Comparison of ENCODE assay signal across 10 cellular contexts in the genomic region with DNA sequence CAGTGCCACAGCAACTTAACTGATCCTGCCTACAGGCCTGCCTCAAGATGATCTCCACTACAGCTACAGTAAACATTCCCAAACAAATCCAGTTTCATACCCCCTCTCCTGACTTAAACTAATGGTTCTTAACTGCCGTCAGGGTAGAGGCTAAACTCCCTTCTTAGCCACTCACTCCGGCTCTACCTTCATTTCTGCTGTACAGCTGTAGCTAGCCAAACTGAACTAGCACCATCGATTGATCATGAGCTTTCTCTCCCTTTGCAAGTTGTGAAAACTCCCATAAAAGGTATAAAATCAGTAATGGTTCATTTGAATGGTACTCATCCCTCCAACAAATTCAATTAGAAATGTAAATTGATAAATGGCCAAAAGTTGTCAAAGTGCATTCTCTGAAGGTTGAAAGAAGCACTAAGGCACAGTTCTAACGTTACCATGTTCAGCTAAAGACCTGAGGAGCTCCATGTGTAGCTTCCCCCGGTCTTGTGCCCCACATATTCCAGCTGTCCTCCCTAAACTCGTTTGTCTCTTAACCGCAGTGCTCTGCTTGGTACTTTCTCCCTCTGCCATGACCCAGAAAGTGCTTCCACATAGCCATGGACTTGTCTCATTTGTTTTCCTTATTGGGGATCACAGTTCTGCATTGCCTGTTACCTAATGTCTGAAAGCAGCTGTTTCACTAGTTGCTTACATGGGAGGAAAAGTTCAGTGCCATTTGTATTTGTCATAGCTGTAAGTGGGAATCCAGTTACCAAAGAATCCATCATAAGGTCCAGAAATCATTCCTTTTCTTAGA. TPM values are rescaled to one million over a fixed set of nuclear protein-coding genes. Genes with fewer than 3 reads are reported as not detected.
DNase-seq lines count a peak whose midpoint lies in the region; ATAC-seq, FAIRE-seq and TF ChIP-seq lines count a peak whose summit lies in the region.
"Had no signal": no experiment of that assay in that cellular context is flagged by ENCODE, and none has a peak within 500 bp of the region (broad histone marks: within the 10 kb centered on the region; RNA-seq: fewer than 3 reads in every experiment).

No MANE protein-coding gene starts in this region.

- peak; percentile 2; the same call in 1 of the 3 replicates for ATAC-seq in SK-N-SH treated with all-trans-retinoic acid at 6 μM for 48 hours
- ATAC-seq in GM19023 (IDR thresholded peaks at IDR 0.05; ENCODE audit: unreplicated experiment), result no peak
- ATAC-seq: foreskin keratinocyte had no signal

- no peak overlapping the region for H3K9ac ChIP-seq in mammary epithelial cell (ENCODE audit: insufficient read depth, low read length)

- dilution Hi-C loops in mammary epithelial cell (cut with HindIII; ENCODE audit: low sequenced_read_pairs), result no loop called here

- no peak overlapping the region for H3K4me2 ChIP-seq in mammary epithelial cell (ENCODE audit: insufficient read depth, low read depth, low read length)

- 68% methylated on average over 7 of the region's 7 CpGs for WGBS in mammary epithelial cell (ENCODE audit: low coverage, missing lambda C conversion rate)

- H2AFZ ChIP-seq in mammary epithelial cell (ENCODE audit: low read depth, low read length), result no peak overlapping the region

- H3K4me1 ChIP-seq in A673 (ENCODE audit: insufficient read depth, low read length, poor library complexity, severe bottlenecking) (no peaks in the 10 kb centered on the region), mammary epithelial cell (ENCODE audit: insufficient read depth, low read length) (no peaks in the 10 kb centered on the region)
- H3K4me1 ChIP-seq: foreskin keratinocyte had no signal

- DNase-seq in A673 (ENCODE audit: low spot score) (no peak), EH (ENCODE audit: low read depth) (peak; percentile 47), fibroblast of pulmonary artery (ENCODE audit: low read depth) (peak; percentile 18), NCI-H345 treated with DMSO at 0.1 percent for 48 hours (lab: John Stamatoyannopoulos, UW; ENCODE audit: unreplicated experiment) (no peak), GM19239 (ENCODE audit: insufficient read length, low spot score) (no peak), mammary epithelial cell (no peak)
- DNase-seq: NCI-H1417 treated with DMSO at 0.1 percent for 48 hours had no signal

- no TSS peak for BruUV-seq in A673 (replicated peaks; lab: Mats Ljungman, UMichigan)
- BruUV-seq in mammary epithelial cell (replicated peaks; lab: Mats Ljungman, UMichigan), result no TSS peak

- POLR2A ChIA-PET in A673 (lab: Charles Lee; ENCODE audit: low non-redundant PET), result no interaction called here

- no peak overlapping the region for H3K4me3 ChIP-seq in A673 (ENCODE audit: low read depth, low read length, poor library complexity, severe bottlenecking)
- H3K4me3 ChIP-seq in fibroblast of pulmonary artery (replicated peaks; ENCODE audit: low read depth, low read length), result no peak overlapping the region
- no peak overlapping the region for H3K4me3 ChIP-seq in mammary epithelial cell (replicated peaks in 1 of 3; ENCODE audit: insufficient read depth in 1 of 3, low read depth in 2 of 3, low read length in 3 of 3)

- H3K36me3 ChIP-seq in A673 (ENCODE audit: insufficient read depth, low read length, poor library complexity, severe bottlenecking) (peaks cover 49% of the 10 kb centered on the region), mammary epithelial cell (ENCODE audit: insufficient read depth, low read length) (peaks cover 48% of the 10 kb centered on the region)

- no peaks in the 10 kb centered on the region for H4K20me1 ChIP-seq in mammary epithelial cell (ENCODE audit: insufficient read depth, low read length)

- H3K27ac ChIP-seq in A673 (ENCODE audit: low read depth, low read length, poor library complexity, severe bottlenecking) (peak overlapping the region; percentile 33), mammary epithelial cell (ENCODE audit: insufficient read depth, low read depth, low read length) (no peak overlapping the region)
- H3K27ac ChIP-seq: foreskin keratinocyte had no signal

- H3K9me3 ChIP-seq in A673 (ENCODE audit: low read depth, low read length, poor library complexity, severe bottlenecking), result no peaks in the 10 kb centered on the region
- H3K9me3 ChIP-seq in mammary epithelial cell (replicated peaks; ENCODE audit: insufficient read depth, low read length), result no peaks in the 10 kb centered on the region

- intact Hi-C loops in A673 (cut with micrococcal nuclease; ENCODE audit: unreplicated experiment) (no loop called here), mammary epithelial cell (cut with micrococcal nuclease) (loop anchor here (5.0 to 10.0 kb wide), 2 partner anchors 42 to 236 kb away; no protein-coding TSS in a partner anchor)

- in situ Hi-C loops in mammary epithelial cell (cut with MboI; ENCODE audit: low sequenced_read_pairs in 2 of 2), result no loop called here

- CTCF ChIA-PET in A673 (lab: Charles Lee) (interaction anchor here (1.2 kb wide), 1 partner anchor 339 kb away, joined by 4 read pairs; no protein-coding TSS in a partner anchor), mammary epithelial cell (lab: Charles Lee; ENCODE audit: low non-redundant PET) (no interaction called here)

- FAIRE-seq in GM19239 (lab: Jason Lieb, UNC), result no peak

- TF ChIP-seq CTCF in A673 (conservative IDR thresholded peaks at IDR 0.05; ENCODE audit: low read depth, low read length) (no peak), fibroblast of pulmonary artery (IDR thresholded peaks at IDR 0.05; ENCODE audit: low read length, missing control alignments) (no peak), mammary epithelial cell (conservative IDR thresholded peaks at IDR 0.05 in 1 of 2, IDR thresholded peaks at IDR 0.05 in 1 of 2; ENCODE audit: extremely low read depth in 1 of 2, insufficient read depth in 1 of 2, low read depth in 1 of 2, low read length in 2 of 2) (no peak)

- no peaks in the 10 kb centered on the region for H3K27me3 ChIP-seq in A673 (replicated peaks; ENCODE audit: insufficient read depth, low read depth, low read length, poor library complexity)
- no peaks in the 10 kb centered on the region for H3K27me3 ChIP-seq in mammary epithelial cell (ENCODE audit: insufficient read depth, low read length)

- no peaks in the 10 kb centered on the region for H3K79me2 ChIP-seq in mammary epithelial cell (ENCODE audit: insufficient read depth, low read length)

TF ChIP-seq in SK-N-SH treated with all-trans-retinoic acid at 6 μM for 48 hours, 23 proteins besides CTCF, POLR2A, EP300 and RAD21 (continues in another document):
- TF ChIP-seq TCF4 (CRISPR knock-in tag; IDR thresholded peaks at IDR 0.05; ENCODE audit: borderline replicate concordance) (no peak), ESRRG (CRISPR knock-in tag; IDR thresholded peaks at IDR 0.05) (no peak), ZNF565 (CRISPR knock-in tag; conservative IDR thresholded peaks at IDR 0.05; ENCODE audit: low read depth) (no peak), ISL1 (CRISPR knock-in tag; IDR thresholded peaks at IDR 0.05) (no peak), ZFP30 (CRISPR knock-in tag; IDR thresholded peaks at IDR 0.05) (no peak), CSDC2 (CRISPR knock-in tag; IDR thresholded peaks at IDR 0.05) (no peak), OSR1 (CRISPR knock-in tag; IDR thresholded peaks at IDR 0.05) (no peak), ARNTL (CRISPR knock-in tag; IDR thresholded peaks at IDR 0.05; ENCODE audit: borderline replicate concordance, low read depth) (no peak), ZFP3 (CRISPR knock-in tag; IDR thresholded peaks at IDR 0.05) (no peak)
- TF ChIP-seq, protein P1, sequence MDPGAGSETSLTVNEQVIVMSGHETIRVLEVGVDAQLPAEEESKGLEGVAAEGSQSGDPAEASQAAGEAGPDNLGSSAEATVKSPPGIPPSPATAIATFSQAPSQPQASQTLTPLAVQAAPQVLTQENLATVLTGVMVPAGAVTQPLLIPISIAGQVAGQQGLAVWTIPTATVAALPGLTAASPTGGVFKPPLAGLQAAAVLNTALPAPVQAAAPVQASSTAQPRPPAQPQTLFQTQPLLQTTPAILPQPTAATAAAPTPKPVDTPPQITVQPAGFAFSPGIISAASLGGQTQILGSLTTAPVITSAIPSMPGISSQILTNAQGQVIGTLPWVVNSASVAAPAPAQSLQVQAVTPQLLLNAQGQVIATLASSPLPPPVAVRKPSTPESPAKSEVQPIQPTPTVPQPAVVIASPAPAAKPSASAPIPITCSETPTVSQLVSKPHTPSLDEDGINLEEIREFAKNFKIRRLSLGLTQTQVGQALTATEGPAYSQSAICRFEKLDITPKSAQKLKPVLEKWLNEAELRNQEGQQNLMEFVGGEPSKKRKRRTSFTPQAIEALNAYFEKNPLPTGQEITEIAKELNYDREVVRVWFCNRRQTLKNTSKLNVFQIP (CRISPR knock-in tag; IDR thresholded peaks at IDR 0.05; ENCODE audit: borderline replicate concordance, low read depth), result no peak
- TF ChIP-seq, protein P2, sequence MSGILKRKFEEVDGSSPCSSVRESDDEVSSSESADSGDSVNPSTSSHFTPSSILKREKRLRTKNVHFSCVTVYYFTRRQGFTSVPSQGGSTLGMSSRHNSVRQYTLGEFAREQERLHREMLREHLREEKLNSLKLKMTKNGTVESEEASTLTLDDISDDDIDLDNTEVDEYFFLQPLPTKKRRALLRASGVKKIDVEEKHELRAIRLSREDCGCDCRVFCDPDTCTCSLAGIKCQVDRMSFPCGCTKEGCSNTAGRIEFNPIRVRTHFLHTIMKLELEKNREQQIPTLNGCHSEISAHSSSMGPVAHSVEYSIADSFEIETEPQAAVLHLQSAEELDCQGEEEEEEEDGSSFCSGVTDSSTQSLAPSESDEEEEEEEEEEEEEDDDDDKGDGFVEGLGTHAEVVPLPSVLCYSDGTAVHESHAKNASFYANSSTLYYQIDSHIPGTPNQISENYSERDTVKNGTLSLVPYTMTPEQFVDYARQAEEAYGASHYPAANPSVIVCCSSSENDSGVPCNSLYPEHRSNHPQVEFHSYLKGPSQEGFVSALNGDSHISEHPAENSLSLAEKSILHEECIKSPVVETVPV (CRISPR knock-in tag; IDR thresholded peaks at IDR 0.05), result no peak
- TF ChIP-seq, protein P3, sequence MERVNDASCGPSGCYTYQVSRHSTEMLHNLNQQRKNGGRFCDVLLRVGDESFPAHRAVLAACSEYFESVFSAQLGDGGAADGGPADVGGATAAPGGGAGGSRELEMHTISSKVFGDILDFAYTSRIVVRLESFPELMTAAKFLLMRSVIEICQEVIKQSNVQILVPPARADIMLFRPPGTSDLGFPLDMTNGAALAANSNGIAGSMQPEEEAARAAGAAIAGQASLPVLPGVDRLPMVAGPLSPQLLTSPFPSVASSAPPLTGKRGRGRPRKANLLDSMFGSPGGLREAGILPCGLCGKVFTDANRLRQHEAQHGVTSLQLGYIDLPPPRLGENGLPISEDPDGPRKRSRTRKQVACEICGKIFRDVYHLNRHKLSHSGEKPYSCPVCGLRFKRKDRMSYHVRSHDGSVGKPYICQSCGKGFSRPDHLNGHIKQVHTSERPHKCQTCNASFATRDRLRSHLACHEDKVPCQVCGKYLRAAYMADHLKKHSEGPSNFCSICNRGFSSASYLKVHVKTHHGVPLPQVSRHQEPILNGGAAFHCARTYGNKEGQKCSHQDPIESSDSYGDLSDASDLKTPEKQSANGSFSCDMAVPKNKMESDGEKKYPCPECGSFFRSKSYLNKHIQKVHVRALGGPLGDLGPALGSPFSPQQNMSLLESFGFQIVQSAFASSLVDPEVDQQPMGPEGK (CRISPR knock-in tag; IDR thresholded peaks at IDR 0.05; ENCODE audit: borderline replicate concordance), result no peak

RNA-seq across cellular contexts. Expression of a gene that starts 49.8 kb away (rescaled TPM):
- total RNA-seq in A673 (2021) (374 and 384 TPM in 2 replicates), mammary epithelial cell (100 to 1,000 TPM in 1 of 2 donors, 10 to 100 TPM in 1; 96.2 to 137 TPM)
- 136 TPM for polyA plus RNA-seq in mammary epithelial cell
- polyA minus RNA-seq in mammary epithelial cell, result 204 TPM

Comparison
In these comparisons a context has a peak if more than half of its experiments do, and no peak if none do; other contexts are left out.
1. DNase-seq: peak in EH (single experiment) and fibroblast of pulmonary artery (single experiment); none in A673 (single experiment), NCI-H345 treated with DMSO at 0.1 percent for 48 hours (single experiment), GM19239 (single experiment) and mammary epithelial cell (single experiment).